In the genomic region with DNA sequence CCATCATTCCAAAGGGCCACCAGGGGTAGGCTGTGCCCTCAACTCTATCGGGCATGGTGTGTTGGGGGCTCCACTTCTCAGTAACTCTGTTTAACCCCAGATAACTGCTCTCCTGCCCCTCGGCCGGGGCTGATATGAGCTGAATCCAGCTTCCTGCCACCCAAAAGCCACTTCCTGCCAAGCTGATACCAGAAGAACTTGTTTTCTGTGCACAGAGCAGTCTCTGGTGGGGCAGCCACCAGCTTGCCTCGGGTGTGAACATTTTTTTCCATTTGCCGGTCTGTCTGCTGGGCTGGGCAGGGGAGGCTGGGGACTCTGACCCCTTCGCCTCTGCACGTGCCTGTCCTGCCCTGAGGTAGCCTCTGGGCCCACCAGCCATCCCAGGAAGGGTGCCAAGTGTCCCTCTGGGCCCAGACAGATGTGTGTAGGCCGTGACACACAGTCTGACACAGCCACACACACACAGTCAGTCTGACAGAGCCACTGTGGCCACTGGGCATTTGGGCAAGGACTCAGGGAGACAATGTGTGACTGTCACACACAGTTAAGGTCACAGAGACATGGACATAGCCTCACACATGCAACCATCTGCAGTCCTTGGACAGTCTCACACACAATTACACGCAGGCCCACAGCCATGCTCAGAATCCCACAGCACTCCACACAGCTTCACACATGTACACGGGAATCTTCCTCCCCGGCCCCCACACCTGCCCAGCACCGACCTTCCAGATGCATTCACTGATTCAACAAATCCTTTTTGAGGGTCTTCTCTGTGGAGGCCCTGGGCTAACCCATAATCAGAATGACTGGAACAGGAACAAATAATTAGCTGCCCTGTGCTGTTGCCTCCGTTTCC, we compare ENCODE assay signal across 9 cellular contexts. TPM values are rescaled to one million over a fixed set of nuclear protein-coding genes. Genes with fewer than 3 reads are reported as not detected.
DNase-seq lines count a peak whose midpoint lies in the region; ATAC-seq, FAIRE-seq and TF ChIP-seq lines count a peak whose summit lies in the region.
"Had no signal": no experiment of that assay in that cellular context is flagged by ENCODE, and none has a peak within 500 bp of the region (broad histone marks: within the 10 kb centered on the region; RNA-seq: fewer than 3 reads in every experiment).

No MANE protein-coding gene starts in this region.

- no peaks in the 10 kb centered on the region for H3K9me3 Mint-ChIP-seq in type B pancreatic cell

- TF ChIP-seq EP300 in HepG2 (IDR thresholded peaks at IDR 0.05; ENCODE audit: low read depth in 2 of 2, low read length in 2 of 2) = peak in 1 of 2 experiments; percentile 66; a peak in 1 of 4 replicates
- TF ChIP-seq EP300 in HepG2 (CRISPR knock-in tag; IDR thresholded peaks at IDR 0.05; ENCODE audit: borderline replicate concordance) = peak; percentile 62; the same call in 1 of the 2 replicates

- WGBS in HepG2 (ENCODE audit: low lambda C conversion rate) = 37% methylated on average over 13 of the region's 13 CpGs
- WGBS in GM23248 (ENCODE audit: low coverage in 1 of 2, low lambda C conversion rate in 2 of 2, missing lambda C conversion rate in 2 of 2), 2 experiments = 78 to 80% methylated on average over 13 of the region's 13 CpGs

- peak overlapping the region; percentile 61 for H3K27ac Mint-ChIP-seq in type B pancreatic cell

- H3K4me1 Mint-ChIP-seq in type B pancreatic cell (ENCODE audit: unreplicated experiment) = peaks cover 68% of the 10 kb centered on the region

- H3K4me1 ChIP-seq in HepG2 (ENCODE audit: insufficient read depth, low read length) (peaks cover 93% of the 10 kb centered on the region), GM23248 (ENCODE audit: insufficient read depth) (no peaks in the 10 kb centered on the region)

- H3K36me3 ChIP-seq in HepG2 (replicated peaks in 1 of 2; ENCODE audit: control insufficient read depth in 1 of 2, insufficient read depth in 2 of 2, low read length in 2 of 2) = no peaks in the 10 kb centered on the region
- no peaks in the 10 kb centered on the region for H3K36me3 ChIP-seq in GM23248 (ENCODE audit: low read depth)

- H3K9me2 ChIP-seq in GM23248 (ENCODE audit: insufficient read depth) = no peaks in the 10 kb centered on the region

- no TSS peak for BruUV-seq in HepG2 (replicated peaks; lab: Mats Ljungman, UMichigan)

- H3F3A ChIP-seq in GM23248 (ENCODE audit: insufficient read depth) = no peaks in the 10 kb centered on the region

- H3K9me3 ChIP-seq in HepG2 (ENCODE audit: low read length) (no peaks in the 10 kb centered on the region), GM23248 (ENCODE audit: low read depth) (no peaks in the 10 kb centered on the region)

- in situ Hi-C loops in HepG2 (cut with HindIII; ENCODE audit: extremely low pct_ligation_motif_present, low pct_unique_long_range_greater_than_20kb) = no loop called here
- in situ Hi-C loops in GM23248 (cut with MboI) = loop anchor here (25.0 kb wide), 1 partner anchor 247 kb away; no protein-coding TSS in a partner anchor

- DNase-seq in DMS53 (lab: John Stamatoyannopoulos, UW) = peak; percentile 47
- no peak for DNase-seq in DMS53 treated with DMSO at 0.1 percent for 48 hours (lab: John Stamatoyannopoulos, UW; ENCODE audit: unreplicated experiment)
- DNase-seq in activated T-cell treated with anti-CD3 and anti-CD28 coated beads for 24 hours (ENCODE audit: low read depth) = peak; percentile 55
- peak; percentile 71 for DNase-seq in HepG2 (ENCODE audit: low spot score)
- DNase-seq in type B pancreatic cell (ENCODE audit: extremely low spot score, unreplicated experiment) = no peak
- DNase-seq in NCI-H1930 (lab: John Stamatoyannopoulos, UW) = no peak
- no peak for DNase-seq in GM23248
- DNase-seq in epidermal melanocyte (ENCODE audit: insufficient read length, low spot score) = no peak

- POLR2A ChIA-PET in HepG2 (lab: Yijun Ruan, JAX) = interaction anchor here (1.0 to 10.7 kb wide), 10 partner anchors 11 to 141 kb away, joined by 4 to 197 read pairs (median 11); no protein-coding TSS in a partner anchor

- no peaks in the 10 kb centered on the region for H4K20me1 ChIP-seq in HepG2 (ENCODE audit: insufficient read depth, low read length)
- H4K20me1 ChIP-seq in GM23248 (ENCODE audit: insufficient read depth) = no peaks in the 10 kb centered on the region

- peak; percentile 42 for TF ChIP-seq CTCF in HepG2 (CRISPR knock-in tag; IDR thresholded peaks at IDR 0.05)
- no peak for TF ChIP-seq CTCF in type B pancreatic cell (conservative IDR thresholded peaks at IDR 0.05)

- H2AFZ ChIP-seq in HepG2 (ENCODE audit: low read length) (no peak overlapping the region), GM23248 (no peak overlapping the region)

- peak overlapping the region; percentile 16 for H3K4me3 Mint-ChIP-seq in type B pancreatic cell

- peak overlapping the region; percentile 26 for H3K4me2 ChIP-seq in HepG2 (ENCODE audit: low read depth, low read length)
- H3K4me2 ChIP-seq in GM23248 (ENCODE audit: unreplicated experiment) = no peak overlapping the region

- H3K27me3 ChIP-seq in HepG2 (ENCODE audit: control insufficient read depth in 1 of 2, insufficient read depth in 2 of 2, low read length in 2 of 2) (no peaks in the 10 kb centered on the region), GM23248 (replicated peaks; ENCODE audit: insufficient read depth) (no peaks in the 10 kb centered on the region)

- H3K27ac ChIP-seq in HepG2 (ENCODE audit: extremely low read length, insufficient read depth, low read length) = peak overlapping the region; percentile 90
- no peak overlapping the region for H3K27ac ChIP-seq in GM23248
- H3K27ac ChIP-seq: 22Rv1 had no signal

- no peaks in the 10 kb centered on the region for H3K36me3 Mint-ChIP-seq in type B pancreatic cell

- no peak for FAIRE-seq in HepG2 (lab: Jason Lieb, UNC)

- TF ChIP-seq POLR2A in HepG2 (IDR thresholded peaks at IDR 0.05; ENCODE audit: insufficient read depth in 1 of 2, low read depth in 2 of 2, low read length in 2 of 2) = no peak

- intact Hi-C loops in HepG2 (cut with micrococcal nuclease; ENCODE audit: unreplicated experiment) = loop anchor here (5.0 kb wide), 1 partner anchor 283 kb away; no protein-coding TSS in a partner anchor

- ATAC-seq in HepG2 = peak; percentile 4; the same call in 2 of the 3 replicates

- H3K79me2 ChIP-seq in HepG2 (ENCODE audit: insufficient read depth, low read length) = no peaks in the 10 kb centered on the region
- H3K79me2 ChIP-seq in GM23248 (ENCODE audit: insufficient read depth) = no peaks in the 10 kb centered on the region

- CTCF ChIA-PET in HepG2 (lab: Yijun Ruan, JAX; ENCODE audit: low intra/inter-chr PET ratio, low total read pairs) = no interaction called here

- peak; percentile 64; the same call in 1 of the 2 replicates for TF ChIP-seq RAD21 in HepG2 (CRISPR knock-in tag; IDR thresholded peaks at IDR 0.05)

- peak overlapping the region in 1 of 3 experiments; percentile 2; a peak in 1 of 6 replicates for H3K4me3 ChIP-seq in HepG2 (replicated peaks in 1 of 3; ENCODE audit: insufficient read depth in 1 of 3, low read depth in 2 of 3, low read length in 3 of 3)
- H3K4me3 ChIP-seq in GM23248 = no peak overlapping the region

- H3K27me3 Mint-ChIP-seq in type B pancreatic cell = peaks cover 14% of the 10 kb centered on the region

- H3K9ac ChIP-seq in HepG2 (ENCODE audit: insufficient read depth, low read depth, low read length) = peak overlapping the region; percentile 32
- no peak overlapping the region for H3K9ac ChIP-seq in GM23248

TF ChIP-seq in HepG2, 621 proteins besides CTCF, POLR2A, EP300 and RAD21 (continues in another document):
- TF ChIP-seq ZNF33B (CRISPR knock-in tag; IDR thresholded peaks at IDR 0.05) (no peak), HOXA7 (CRISPR knock-in tag; IDR thresholded peaks at IDR 0.05) (no peak), CHCHD3 (CRISPR knock-in tag; IDR thresholded peaks at IDR 0.05) (peak; percentile 63; the same call in 1 of the 2 replicates), ZSCAN21 (CRISPR knock-in tag; IDR thresholded peaks at IDR 0.05; ENCODE audit: borderline replicate concordance) (peak; percentile 90)
- TF ChIP-seq, protein P1, sequence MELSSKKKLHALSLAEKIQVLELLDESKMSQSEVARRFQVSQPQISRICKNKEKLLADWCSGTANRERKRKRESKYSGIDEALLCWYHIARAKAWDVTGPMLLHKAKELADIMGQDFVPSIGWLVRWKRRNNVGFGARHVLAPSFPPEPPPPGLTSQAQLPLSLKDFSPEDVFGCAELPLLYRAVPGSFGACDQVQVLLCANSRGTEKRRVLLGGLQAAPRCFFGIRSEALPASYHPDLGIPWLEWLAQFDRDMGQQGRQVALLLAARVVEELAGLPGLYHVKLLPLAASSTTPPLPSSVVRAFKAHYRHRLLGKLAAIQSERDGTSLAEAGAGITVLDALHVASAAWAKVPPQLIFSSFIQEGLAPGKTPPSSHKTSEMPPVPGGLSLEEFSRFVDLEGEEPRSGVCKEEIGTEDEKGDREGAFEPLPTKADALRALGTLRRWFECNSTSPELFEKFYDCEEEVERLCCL (CRISPR knock-in tag; IDR thresholded peaks at IDR 0.05; ENCODE audit: borderline replicate concordance) = peak; percentile 92; the same call in 1 of the 2 replicates

RNA-seq across cellular contexts. Expression of gene NOL4L, which starts 45.1 kb away (rescaled TPM):
- 16.6 and 16.9 TPM in 2 replicates for total RNA-seq in HepG2 (2016; rRNA removed; fragmentation: Illumina TruSeq; extraction: Trizol)
- 19.2 and 19.4 TPM in 2 replicates for total RNA-seq in HepG2 (2016; cell fraction: cytosol; rRNA removed; fragmentation: Illumina TruSeq; extraction: Trizol; ENCODE audit: low read depth)
- total RNA-seq in HepG2 (2016; cell fraction: insoluble cytoplasmic fraction; rRNA removed; fragmentation: Illumina TruSeq; extraction: Trizol) = 14.6 and 17.1 TPM in 2 replicates
- total RNA-seq in HepG2 (2016; cell fraction: membrane; rRNA removed; fragmentation: Illumina TruSeq; extraction: Trizol) = 21.3 and 24.1 TPM in 2 replicates
- 21.2 and 22.3 TPM in 2 replicates for total RNA-seq in HepG2 (2016; cell fraction: nucleus; rRNA removed; fragmentation: Illumina TruSeq; extraction: Trizol)
- 35.4 and 38.7 TPM in 2 replicates for polyA plus RNA-seq in HepG2 (2011; rRNA removed)
- 16.5 and 20.9 TPM in 2 replicates for polyA plus RNA-seq in HepG2 (2011; cell fraction: cytosol; rRNA removed)
- polyA plus RNA-seq in HepG2 (2011; cell fraction: nucleus; rRNA removed) = 91.0 and 107 TPM in 2 replicates
- polyA plus RNA-seq in HepG2 (2012) = 36.0 and 39.2 TPM in 2 replicates
- 35.0 and 39.6 TPM in 2 replicates for polyA plus RNA-seq in HepG2 (2016; cell fraction: cytosol; fragmentation: Illumina TruSeq; extraction: Trizol; ENCODE audit: low read depth)
- 21.6 and 26.9 TPM in 2 replicates for polyA plus RNA-seq in HepG2 (2016; cell fraction: insoluble cytoplasmic fraction; fragmentation: Illumina TruSeq; extraction: Trizol; ENCODE audit: low read depth)
- polyA plus RNA-seq in HepG2 (2016; cell fraction: membrane; fragmentation: Illumina TruSeq; extraction: Trizol; ENCODE audit: low read depth) = 31.2 and 32.6 TPM in 2 replicates
- polyA plus RNA-seq in HepG2 (2016; cell fraction: nucleus; fragmentation: Illumina TruSeq; extraction: Trizol; ENCODE audit: insufficient read depth, low read depth) = 57.5 and 60.6 TPM in 2 replicates
- polyA minus RNA-seq in HepG2 (2011; rRNA and poly(A)+ RNA removed; ENCODE audit: low replicate concordance) = 6.7 and 47.8 TPM in 2 replicates
- polyA minus RNA-seq in HepG2 (2011; cell fraction: cytosol; rRNA and poly(A)+ RNA removed) = 28.0 and 37.6 TPM in 2 replicates
- polyA minus RNA-seq in HepG2 (2011; cell fraction: nucleus; rRNA and poly(A)+ RNA removed) = 30.5 and 30.6 TPM in 2 replicates
- 27.7 and 44.5 TPM in 2 replicates for total RNA-seq in type B pancreatic cell (ENCODE audit: low replicate concordance)
- 5.2 and 8.7 TPM in 2 replicates for total RNA-seq in GM23248 (2014; rRNA removed; shearing (Covaris generic))
- polyA plus RNA-seq in GM23248 (2016; fragmentation: Nextera tagmentation; extraction: Ambion mirVana) = 7.9 and 8.3 TPM in 2 replicates

Comparison
In these comparisons a context has a peak if more than half of its experiments do, and no peak if none do; other contexts are left out.
1. DNase-seq: peak in DMS53 (single experiment), activated T-cell treated with anti-CD3 and anti-CD28 coated beads for 24 hours (single experiment) and HepG2 (single experiment); none in DMS53 treated with DMSO at 0.1 percent for 48 hours (single experiment), type B pancreatic cell (single experiment), NCI-H1930 (0 of 2), GM23248 (single experiment) and epidermal melanocyte (single experiment).